In genomic region chr5:56763182-56763581, GRCh38 we compare ENCODE assay signal across 1 cellular context.
TF ChIP-seq lines count a peak whose summit lies in the region.

No MANE protein-coding gene starts in this region.

TF ChIP-seq in GM23338, 12 proteins besides CTCF, POLR2A, EP300 and RAD21 (continued from another document):
- TF ChIP-seq ETS1 (IDR thresholded peaks at IDR 0.05): no peak
- TF ChIP-seq ZNF462 (CRISPR knock-in tag; IDR thresholded peaks at IDR 0.05): no peak
- no peak for TF ChIP-seq ZNF331 (CRISPR knock-in tag; IDR thresholded peaks at IDR 0.05; ENCODE audit: low read depth)
- no peak for TF ChIP-seq ZNF114 (CRISPR knock-in tag; IDR thresholded peaks at IDR 0.05)
